Comparison of ENCODE assay signal across 12 cellular contexts in genomic region chr21:42672699-42673458, GRCh38. TPM values are rescaled to one million over a fixed set of nuclear protein-coding genes. Genes with fewer than 3 reads are reported as not detected.
DNase-seq lines count a peak whose midpoint lies in the region; ATAC-seq and TF ChIP-seq lines count a peak whose summit lies in the region.
"Had no signal": no experiment of that assay in that cellular context is flagged by ENCODE, and none has a peak within 500 bp of the region (broad histone marks: within the 10 kb centered on the region; RNA-seq: fewer than 3 reads in every experiment).

No MANE protein-coding gene starts in this region.

- peak overlapping the region; percentile 22 for H3K27ac ChIP-seq in HUES64 (ENCODE audit: low read depth, low read length)
- no peak overlapping the region for H3K27ac ChIP-seq in liver (ENCODE audit: low read depth in 1 of 2, low read length in 2 of 2)
- H3K27ac ChIP-seq in substantia nigra (ENCODE audit: low read depth, low read length, poor library complexity, severe bottlenecking), result no peak overlapping the region

- ATAC-seq in GM21390 (IDR thresholded peaks at IDR 0.05; ENCODE audit: unreplicated experiment), result no peak

- DNase-seq in A172 (ENCODE audit: low spot score) (peak; percentile 92), NOMO-1 treated with DMSO at 0.1 percent for 48 hours (lab: John Stamatoyannopoulos, UW; ENCODE audit: unreplicated experiment) (no peak), substantia nigra (lab: John Stamatoyannopoulos, UW) (no peak)
- no peak for DNase-seq in activated CD4-positive, alpha-beta T cell treated with anti-CD3 and anti-CD28 coated beads, Interleukin-2, amount 10 ng/mL, durations not matched to agents 7 days and 5 days
- DNase-seq: AML-193; dermis blood vessel endothelial cell; NK-92 treated with Interleukin-12 subunit alpha and Interleukin-12 subunit beta, amount 100 ng/mL, for 24 hours had no signal

- peaks cover 17% of the 10 kb centered on the region for H3K36me3 Mint-ChIP-seq in brain
- H3K36me3 Mint-ChIP-seq in activated CD4-positive, alpha-beta T cell treated with anti-CD3 and anti-CD28 coated beads, Interleukin-2, amount 10 ng/mL, durations not matched to agents 7 days and 5 days (ENCODE audit: low read depth), result no peaks in the 10 kb centered on the region

- H3K9ac ChIP-seq in HUES64 (ENCODE audit: low read depth, low read length) (no peak overlapping the region; the same call in 1 of the 2 replicates), liver (ENCODE audit: low read depth in 1 of 2, low read length in 2 of 2) (no peak overlapping the region)

- H3K4me3 Mint-ChIP-seq in brain, result peak overlapping the region in 3 of 5 experiments; percentile 19 to 37 (median 20)
- H3K4me3 Mint-ChIP-seq in activated CD4-positive, alpha-beta T cell treated with anti-CD3 and anti-CD28 coated beads, Interleukin-2, amount 10 ng/mL, durations not matched to agents 7 days and 5 days, result no peak overlapping the region

- H3K9me3 ChIP-seq in HUES64 (ENCODE audit: insufficient read depth, low read depth, low read length), result no peaks in the 10 kb centered on the region
- no peaks in the 10 kb centered on the region for H3K9me3 ChIP-seq in liver (ENCODE audit: control insufficient read depth in 4 of 4, low read length in 3 of 4)

- H3K27ac Mint-ChIP-seq in brain, result peak overlapping the region; percentile 12 to 97 (median 71)
- H3K27ac Mint-ChIP-seq in activated CD4-positive, alpha-beta T cell treated with anti-CD3 and anti-CD28 coated beads, Interleukin-2, amount 10 ng/mL, durations not matched to agents 7 days and 5 days, result no peak overlapping the region
- H3K27ac Mint-ChIP-seq: progenitor cell of endocrine pancreas had no signal

- no peaks in the 10 kb centered on the region for H3K27me3 ChIP-seq in HUES64 (ENCODE audit: insufficient read depth, low read length)
- H3K27me3 ChIP-seq in liver (ENCODE audit: control insufficient read depth in 4 of 4, insufficient read depth in 4 of 4, low read length in 3 of 4), result no peaks in the 10 kb centered on the region

- H3K4me1 ChIP-seq in HUES64 (ENCODE audit: insufficient read depth, low read length), result peaks cover 49% of the 10 kb centered on the region; the same call in 1 of the 2 replicates
- peaks cover 0 to 22% (median 18%) of the 10 kb centered on the region in 4 donors for H3K4me1 ChIP-seq in liver (ENCODE audit: control insufficient read depth in 4 of 4, insufficient read depth in 4 of 4, low read length in 3 of 4)

- H3K4me3 ChIP-seq in HUES64 (ENCODE audit: low read length), result no peak overlapping the region
- no peak overlapping the region for H3K4me3 ChIP-seq in liver (ENCODE audit: low read depth in 1 of 3, low read length in 3 of 3)

- POLR2A ChIA-PET in activated CD4-positive, alpha-beta T cell treated with anti-CD3 and anti-CD28 coated beads, Interleukin-2, amount 10 ng/mL, durations not matched to agents 7 days and 5 days (lab: Charles Lee), result no interaction called here

- H3K36me3 ChIP-seq in HUES64 (ENCODE audit: insufficient read depth, low read length) (peaks cover 12% of the 10 kb centered on the region), liver (ENCODE audit: control insufficient read depth in 4 of 4, insufficient read depth in 3 of 4, low read depth in 1 of 4, low read length in 3 of 4) (no peaks in the 10 kb centered on the region)

- 80% methylated on average over 24 of the region's 24 CpGs for WGBS in HUES64
- WGBS in liver, result 54% methylated on average over 24 of the region's 24 CpGs

- TF ChIP-seq CTCF in brain (conservative IDR thresholded peaks at IDR 0.05), result no peak
- no peak for TF ChIP-seq CTCF in liver (IDR thresholded peaks at IDR 0.05; ENCODE audit: low read depth, low read length, missing input control)

- peaks cover 2% of the 10 kb centered on the region for H3K27me3 Mint-ChIP-seq in brain
- no peaks in the 10 kb centered on the region for H3K27me3 Mint-ChIP-seq in activated CD4-positive, alpha-beta T cell treated with anti-CD3 and anti-CD28 coated beads, Interleukin-2, amount 10 ng/mL, durations not matched to agents 7 days and 5 days
- H3K27me3 Mint-ChIP-seq: progenitor cell of endocrine pancreas had no signal

- CTCF ChIA-PET in activated CD4-positive, alpha-beta T cell treated with anti-CD3 and anti-CD28 coated beads, Interleukin-2, amount 10 ng/mL, durations not matched to agents 7 days and 5 days (lab: Charles Lee), result interaction anchor here (1.1 kb wide), 1 partner anchor 12 kb away, joined by 3 read pairs; no protein-coding TSS in a partner anchor

- peak in 1 of 2 donors; percentile 45 for TF ChIP-seq RAD21 in liver (IDR thresholded peaks at IDR 0.05)

- H3K4me1 Mint-ChIP-seq in brain, result peaks cover 17% of the 10 kb centered on the region
- peaks cover 6% of the 10 kb centered on the region for H3K4me1 Mint-ChIP-seq in activated CD4-positive, alpha-beta T cell treated with anti-CD3 and anti-CD28 coated beads, Interleukin-2, amount 10 ng/mL, durations not matched to agents 7 days and 5 days

- H3K9me3 Mint-ChIP-seq in brain, result peaks cover 0 to 8% (median 3%) of the 10 kb centered on the region in 5 experiments
- H3K9me3 Mint-ChIP-seq in activated CD4-positive, alpha-beta T cell treated with anti-CD3 and anti-CD28 coated beads, Interleukin-2, amount 10 ng/mL, durations not matched to agents 7 days and 5 days, result no peaks in the 10 kb centered on the region

TF ChIP-seq in liver, 16 proteins besides CTCF, POLR2A, EP300 and RAD21:
- TF ChIP-seq REST (IDR thresholded peaks at IDR 0.05), result no peak
- TF ChIP-seq GABPA (IDR thresholded peaks at IDR 0.05 in 1 of 2, conservative IDR thresholded peaks at IDR 0.05 in 1 of 2), result no peak
- no peak for TF ChIP-seq ZBTB33 (IDR thresholded peaks at IDR 0.05)
- TF ChIP-seq JUND (IDR thresholded peaks at IDR 0.05), result no peak
- TF ChIP-seq TAF1 (conservative IDR thresholded peaks at IDR 0.05), result no peak
- peak in 1 of 2 donors; percentile 16 for TF ChIP-seq RXRA (IDR thresholded peaks at IDR 0.05)
- TF ChIP-seq FOXA1 (IDR thresholded peaks at IDR 0.05), result no peak
- no peak for TF ChIP-seq MAX (IDR thresholded peaks at IDR 0.05)
- no peak for TF ChIP-seq YY1 (IDR thresholded peaks at IDR 0.05)
- TF ChIP-seq ATF3 (IDR thresholded peaks at IDR 0.05), result no peak
- TF ChIP-seq HNF4A (conservative IDR thresholded peaks at IDR 0.05), result peak; percentile 27 to 41
- TF ChIP-seq FOXA2 (IDR thresholded peaks at IDR 0.05), result no peak
- no peak for TF ChIP-seq HNF4G (IDR thresholded peaks at IDR 0.05)
TF ChIP-seq in liver: peak in this region for 2.

RNA-seq across cellular contexts. Expression of gene PDE9A, which starts 19.5 kb away (rescaled TPM):
- total RNA-seq in A172 (2014; rRNA removed; shearing (Covaris generic)), result not detected in 2 replicates
- polyA plus RNA-seq in HUES64 (2013, experiment 1 of 2), result 25.6 TPM
- 34.4 TPM for polyA plus RNA-seq in HUES64 (2013, experiment 2 of 2)
- 19.1 TPM for polyA plus RNA-seq in brain (ENCODE audit: insufficient read depth, low read depth, low replicate concordance)
- total RNA-seq in liver, result 1 to 10 TPM; 3.4 to 4.2 TPM
- polyA plus RNA-seq in liver, result 1 to 10 TPM; 1.5 to 1.9 TPM
- 1 to 10 TPM; 4.7 to 6.1 TPM for total RNA-seq in activated CD4-positive, alpha-beta T cell treated with anti-CD3 and anti-CD28 coated beads, Interleukin-2, amount 10 ng/mL, durations not matched to agents 7 days and 5 days
